18 cellular contexts compared by ENCODE assay signal in genomic region chr12:59677857-59678256, GRCh38.
"Had no signal": no experiment of that assay in that cellular context is flagged by ENCODE, and none has a peak within 500 bp of the region (broad histone marks: within the 10 kb centered on the region; RNA-seq: fewer than 3 reads in every experiment).

No MANE protein-coding gene starts in this region.

- H3K27me3 Mint-ChIP-seq: natural killer cell treated with Interleukin-12 subunit alpha and Interleukin-12 subunit beta and Interleukin-15 and Interleukin-18, amount 100 ng/mL, for 72 hours; stimulated activated naive B cell treated with anti-CD40 and anti-IgM and Interleukin-4, amounts not matched to agents 10 μg/mL and 1 μg/mL and 100 μg/mL, for 72 hours; stimulated activated naive CD8-positive, alpha-beta T cell treated with anti-CD3 and anti-CD28 coated beads, Interleukin-15, amount 100 ng/mL, for 72 hours had no signal

- H3K4me3 ChIP-seq: cardiac muscle cell, colonic mucosa, neural progenitor cell, prostate gland, right lobe of liver had no signal

- H3K4me1 ChIP-seq: colonic mucosa, foreskin keratinocyte, neural progenitor cell, parathyroid adenoma, prostate gland, right lobe of liver had no signal

- DNase-seq: cerebellar nuclear complex; colonic mucosa; dermis blood vessel endothelial cell; foreskin keratinocyte; immature natural killer cell; mammary epithelial cell; occipital lobe; stimulated activated CD4-positive, alpha-beta T cell treated with anti-CD3 and anti-CD28 coated beads, Interleukin-2, amount 100 ng/mL, for 24 hours; stimulated activated CD4-positive, alpha-beta T cell treated with anti-CD3 and anti-CD28 coated beads, Interleukin-4, amount 100 ng/mL, for 4 hours; stimulated activated naive B cell treated with anti-CD40 and anti-IgM and Interleukin-4, amounts not matched to agents 10 μg/mL and 1 μg/mL and 100 μg/mL, for 72 hours; stimulated activated naive CD8-positive, alpha-beta T cell treated with anti-CD3 and anti-CD28 coated beads, Interleukin-15, amount 100 ng/mL, for 72 hours; trophoblast cell had no signal

- H3K9me3 ChIP-seq: colonic mucosa, prostate gland, right lobe of liver had no signal

- ATAC-seq: foreskin keratinocyte; natural killer cell treated with Interleukin-12 subunit alpha and Interleukin-12 subunit beta and Interleukin-15 and Interleukin-18, amount 100 ng/mL, for 72 hours; stimulated activated naive B cell treated with anti-CD40 and anti-IgM and Interleukin-4, amounts not matched to agents 10 μg/mL and 1 μg/mL and 100 μg/mL, for 72 hours; stimulated activated naive CD8-positive, alpha-beta T cell treated with anti-CD3 and anti-CD28 coated beads, Interleukin-15, amount 100 ng/mL, for 72 hours had no signal

- H3K4me3 Mint-ChIP-seq: immature natural killer cell; natural killer cell treated with Interleukin-12 subunit alpha and Interleukin-12 subunit beta and Interleukin-15 and Interleukin-18, amount 100 ng/mL, for 72 hours; neural progenitor cell; stimulated activated naive B cell treated with anti-CD40 and anti-IgM and Interleukin-4, amounts not matched to agents 10 μg/mL and 1 μg/mL and 100 μg/mL, for 72 hours; stimulated activated naive CD8-positive, alpha-beta T cell treated with anti-CD3 and anti-CD28 coated beads, Interleukin-15, amount 100 ng/mL, for 72 hours had no signal

- H3K27ac ChIP-seq: cardiac muscle cell, colonic mucosa, foreskin keratinocyte, neural progenitor cell, parathyroid adenoma, prostate gland, right lobe of liver had no signal

- H3K9me3 Mint-ChIP-seq: immature natural killer cell; natural killer cell treated with Interleukin-12 subunit alpha and Interleukin-12 subunit beta and Interleukin-15 and Interleukin-18, amount 100 ng/mL, for 72 hours; neural progenitor cell had no signal

- H3K36me3 ChIP-seq: cardiac muscle cell, colonic mucosa, neural progenitor cell, prostate gland, right lobe of liver had no signal

- H3K4me1 Mint-ChIP-seq: neural progenitor cell had no signal

- H3K27me3 ChIP-seq: cardiac muscle cell, colonic mucosa, foreskin keratinocyte, neural progenitor cell, right lobe of liver had no signal

- H3K36me3 Mint-ChIP-seq: natural killer cell treated with Interleukin-12 subunit alpha and Interleukin-12 subunit beta and Interleukin-15 and Interleukin-18, amount 100 ng/mL, for 72 hours; neural progenitor cell had no signal

- H3K27ac Mint-ChIP-seq: natural killer cell treated with Interleukin-12 subunit alpha and Interleukin-12 subunit beta and Interleukin-15 and Interleukin-18, amount 100 ng/mL, for 72 hours; neural progenitor cell; stimulated activated naive B cell treated with anti-CD40 and anti-IgM and Interleukin-4, amounts not matched to agents 10 μg/mL and 1 μg/mL and 100 μg/mL, for 72 hours; stimulated activated naive CD8-positive, alpha-beta T cell treated with anti-CD3 and anti-CD28 coated beads, Interleukin-15, amount 100 ng/mL, for 72 hours had no signal
